Comparison of ENCODE assay signal across 8 cellular contexts in the genomic region with DNA sequence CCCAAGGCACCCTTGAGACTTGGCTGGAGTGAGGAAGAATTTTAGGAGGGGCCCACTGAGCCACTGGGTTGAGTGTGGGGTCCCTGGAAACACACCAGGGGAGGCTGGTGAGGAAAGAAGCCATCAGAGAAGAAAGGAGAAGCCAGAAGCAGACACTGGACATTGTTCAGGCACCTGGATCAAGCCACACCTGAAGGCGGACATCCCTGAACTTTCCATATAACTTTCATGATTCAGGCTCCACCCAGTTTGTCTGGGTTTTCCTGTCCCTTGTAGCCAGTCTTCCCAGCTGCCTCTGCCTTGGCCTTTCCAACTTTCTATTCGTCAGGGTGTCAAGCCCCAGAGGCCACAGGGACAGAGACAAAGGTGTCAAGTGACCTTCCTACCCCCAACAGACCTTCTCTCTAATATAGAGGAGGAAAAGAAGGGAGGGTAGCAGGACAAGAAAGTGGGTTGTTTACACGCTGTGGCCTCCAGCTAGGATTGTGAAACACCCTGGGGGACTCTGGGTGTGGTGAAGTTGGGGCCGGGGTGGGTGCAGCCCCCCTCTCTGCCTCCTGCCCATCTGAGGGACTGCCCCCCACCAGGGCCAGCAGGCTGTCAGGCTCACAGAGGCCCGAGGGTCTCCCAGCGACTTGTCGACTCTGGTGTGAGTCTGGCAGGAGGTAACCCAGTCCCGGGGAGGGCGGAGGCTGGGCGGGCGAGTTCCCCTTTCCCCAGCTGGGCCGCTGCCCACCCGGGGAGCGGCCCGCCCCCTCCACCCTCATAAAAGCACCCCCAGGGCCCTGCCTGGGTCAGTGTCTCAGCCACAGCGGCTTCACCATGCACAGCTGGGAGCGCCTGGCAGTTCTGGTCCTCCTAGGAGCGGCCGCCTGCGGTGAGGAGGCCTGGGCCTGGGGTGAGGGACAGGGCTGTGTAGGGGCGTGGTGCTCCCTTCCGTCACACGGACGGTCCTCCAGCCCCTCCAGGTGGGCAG. TPM values are rescaled to one million over a fixed set of nuclear protein-coding genes. Genes with fewer than 3 reads are reported as not detected.
DNase-seq lines count a peak whose midpoint lies in the region; ATAC-seq and TF ChIP-seq lines count a peak whose summit lies in the region.

A gene (plus strand): TSS at position 797 of the 976 bp plus-strand sequence. CDS start 26 bp downstream, at position 823.

- H3K9me3 ChIP-seq in Peyer's patch (no peaks in the 10 kb centered on the region), heart left ventricle (no peaks in the 10 kb centered on the region), prostate gland (no peaks in the 10 kb centered on the region)

- intact Hi-C loops in heart left ventricle (cut with DNase I) = loop anchor here in 9 of 10 donors (5.0 to 10.0 kb wide), 5 partner anchors 63 to 123 kb away; a partner anchor contains a TSS
- intact Hi-C loops in prostate gland (cut with DNase I) = loop anchor here (5.0 kb wide), 1 partner anchor 57 kb away; no protein-coding TSS in a partner anchor

- peak within 1 kb of the TSS; percentile 32 to 59 (median 50) for H3K4me3 ChIP-seq in Peyer's patch
- peak within 1 kb of the TSS; percentile 13 to 59 (median 44) for H3K4me3 ChIP-seq in heart left ventricle
- H3K4me3 ChIP-seq in prostate gland = peak within 1 kb of the TSS; percentile 25

- TF ChIP-seq POLR2A in Peyer's patch (IDR thresholded peaks at IDR 0.05) = peak; percentile 26 to 30
- peak in 1 of 2 donors; percentile 67 for TF ChIP-seq POLR2A in heart left ventricle (IDR thresholded peaks at IDR 0.05)
- TF ChIP-seq POLR2A in prostate gland (IDR thresholded peaks at IDR 0.05) = no peak

- H3K36me3 ChIP-seq in Peyer's patch = no peaks in the 10 kb centered on the region
- no peaks in the 10 kb centered on the region for H3K36me3 ChIP-seq in heart left ventricle
- no peaks in the 10 kb centered on the region for H3K36me3 ChIP-seq in prostate gland

- DNase-seq in Daoy (ENCODE audit: low read depth) (peak; percentile 47), Peyer's patch (peak in 2 of 3 donors; percentile 65 to 69), heart left ventricle (peak; percentile 60 to 89 (median 72)), prostate gland (ENCODE audit: low spot score) (no peak), NK-92 (lab: John Stamatoyannopoulos, UW; ENCODE audit: unreplicated experiment) (no peak), retina (no peak)

- H3K4me1 ChIP-seq in Peyer's patch (peaks cover 0 to 32% (median 12%) of the 10 kb centered on the region in 4 donors), heart left ventricle (peaks cover 0 to 40% (median 3%) of the 10 kb centered on the region in 12 donors), prostate gland (replicated peaks) (no peaks in the 10 kb centered on the region)

- TF ChIP-seq CTCF in Peyer's patch (IDR thresholded peaks at IDR 0.05) = no peak
- no peak for TF ChIP-seq CTCF in heart left ventricle (IDR thresholded peaks at IDR 0.05)
- no peak for TF ChIP-seq CTCF in prostate gland (IDR thresholded peaks at IDR 0.05)

- ATAC-seq in heart left ventricle = peak; percentile 43 to 69 (median 60)
- ATAC-seq in HG03039 (IDR thresholded peaks at IDR 0.05; ENCODE audit: unreplicated experiment) = no peak
- no peak for ATAC-seq in HG03432 (IDR thresholded peaks at IDR 0.05; ENCODE audit: unreplicated experiment)

- 40 to 51% (median 45%) methylated on average over 18 to 24 of the region's 24 CpGs for WGBS in heart left ventricle, 4 donors
- 34% methylated on average over 24 of the region's 24 CpGs for WGBS in prostate gland

- H3K27me3 ChIP-seq in Peyer's patch = no peaks in the 10 kb centered on the region
- H3K27me3 ChIP-seq in heart left ventricle = peaks cover 0 to 48% (median 17%) of the 10 kb centered on the region in 9 donors
- no peaks in the 10 kb centered on the region for H3K27me3 ChIP-seq in prostate gland (replicated peaks; ENCODE audit: insufficient read depth)

- H3K27ac ChIP-seq in Peyer's patch (peak within 1 kb of the TSS; percentile 15 to 73 (median 56)), heart left ventricle (peak within 1 kb of the TSS; percentile 40 to 82 (median 74)), prostate gland (peak within 1 kb of the TSS in 1 of 2 donors; percentile 63)

RNA-seq across cellular contexts. Expression of the gene that starts here (rescaled TPM):
- 5.7 and 18.2 TPM in 2 replicates for total RNA-seq in Daoy (2014; rRNA removed; shearing (Covaris generic))
- total RNA-seq in Peyer's patch (100 to 1,000 TPM; 140 to 403 (median 303) TPM), heart left ventricle (100 to 1,000 TPM in 4 of 9 donors, 10 to 100 TPM in 5; 24.2 to 586 (median 84.5) TPM), prostate gland (100 to 1,000 TPM in 1 of 2 donors, 10 to 100 TPM in 1; 92.2 to 167 TPM)
- 100 to 1,000 TPM; 123 to 262 TPM for polyA plus RNA-seq in heart left ventricle

Comparison
In these comparisons a context has a peak if more than half of its experiments do, and no peak if none do; other contexts are left out.
1. DNase-seq: peak in Daoy (single experiment), Peyer's patch (2 of 3) and heart left ventricle (5 of 5); none in prostate gland (single experiment), NK-92 (single experiment) and retina (single experiment).
2. ATAC-seq: peak in heart left ventricle (4 of 4); none in HG03039 (single experiment) and HG03432 (single experiment).
3. Peak in every context shown above with its lines, with median percentiles within 50 percentile points of each other: H3K4me3 ChIP-seq.